ENCODE assay signal across 9 cellular contexts in the genomic region with DNA sequence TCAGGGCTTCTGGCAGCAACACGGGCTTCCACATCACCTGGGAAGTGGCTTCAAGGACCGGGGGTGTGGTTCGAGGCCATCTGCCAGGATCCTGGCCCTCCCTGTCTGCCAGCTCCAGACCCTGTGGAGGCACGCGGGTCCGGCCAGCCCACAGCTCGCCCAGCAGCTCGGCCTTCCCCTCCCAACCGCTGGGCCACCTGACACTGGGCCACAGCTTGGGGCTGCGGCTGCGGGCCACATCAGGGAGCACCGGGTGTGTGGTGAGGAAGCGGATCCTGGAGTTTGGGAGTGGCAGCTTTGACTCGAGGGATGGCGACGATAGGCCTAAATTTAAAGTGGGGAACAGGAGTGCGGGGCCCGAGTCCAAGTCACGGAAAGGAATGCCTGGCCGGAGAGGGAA. TPM values are rescaled to one million over a fixed set of nuclear protein-coding genes. Genes with fewer than 3 reads are reported as not detected.
A peak's percentile ranks its signal among the peaks of the same experiment; 100 is the strongest.
DNase-seq lines count a peak whose midpoint lies in the region; ATAC-seq and TF ChIP-seq lines count a peak whose summit lies in the region.
"Had no signal": no experiment of that assay in that cellular context is flagged by ENCODE, and none has a peak within 500 bp of the region (broad histone marks: within the 10 kb centered on the region; RNA-seq: fewer than 3 reads in every experiment).

No MANE protein-coding gene starts in this region.

- in situ Hi-C loops in brain microvascular endothelial cell (cut with HindIII; ENCODE audit: low pct_ligation_motif_present, low sequenced_read_pairs) = no loop called here

- peak overlapping the region; percentile 57 for H3K4me3 ChIP-seq in brain microvascular endothelial cell (ENCODE audit: low read depth, low read length)
- H3K4me3 ChIP-seq in kidney epithelial cell (ENCODE audit: low read depth, low read length) = peak overlapping the region; percentile 36
- H3K4me3 ChIP-seq in stomach = peak overlapping the region; percentile 46 to 56 (median 55)
- H3K4me3 ChIP-seq: A549 had no signal

- DNase-seq in NCI-H748 (lab: John Stamatoyannopoulos, UW; ENCODE audit: unreplicated experiment) (peak; percentile 25), NCI-H748 treated with DMSO at 0.1 percent for 48 hours (lab: John Stamatoyannopoulos, UW) (no peak), brain microvascular endothelial cell (no peak), kidney epithelial cell (ENCODE audit: low read depth) (no peak), stomach (no peak), HT-29 (ENCODE audit: low spot score) (no peak), NCI-H1436 treated with DMSO at 0.1 percent for 48 hours (lab: John Stamatoyannopoulos, UW) (no peak)

- H3K27ac ChIP-seq in brain microvascular endothelial cell (no peak overlapping the region), stomach (peak overlapping the region in 4 of 5 donors; percentile 52 to 73 (median 62))
- H3K27ac ChIP-seq: A549 had no signal

- intact Hi-C loops in stomach (cut with DNase I; ENCODE audit: low total_unique reads) = no loop called here

- H3K9me3 ChIP-seq in stomach = no peaks in the 10 kb centered on the region
- H3K9me3 ChIP-seq: A549 had no signal

- H3K27me3 ChIP-seq in brain microvascular endothelial cell (replicated peaks) = no peaks in the 10 kb centered on the region
- no peaks in the 10 kb centered on the region for H3K27me3 ChIP-seq in kidney epithelial cell (ENCODE audit: control insufficient read depth, insufficient read depth, low read length)
- H3K27me3 ChIP-seq in stomach = peaks cover 0 to 23% (median 8%) of the 10 kb centered on the region in 3 donors

- 19 to 38% (median 23%) methylated on average over 13 to 20 of the region's 20 CpGs for WGBS in stomach, 5 donors

- ATAC-seq in GM18502 (IDR thresholded peaks at IDR 0.05; ENCODE audit: poor library complexity, unreplicated experiment) = no peak
- ATAC-seq: A549 had no signal

- no peaks in the 10 kb centered on the region for H3K36me3 ChIP-seq in brain microvascular endothelial cell (replicated peaks)
- no peaks in the 10 kb centered on the region for H3K36me3 ChIP-seq in kidney epithelial cell (ENCODE audit: control insufficient read depth, insufficient read depth, low read length)
- H3K36me3 ChIP-seq in stomach = no peaks in the 10 kb centered on the region

- peaks cover 28 to 37% (median 32%) of the 10 kb centered on the region in 4 donors for H3K4me1 ChIP-seq in stomach
- H3K4me1 ChIP-seq: A549 had no signal

- TF ChIP-seq CTCF in brain microvascular endothelial cell (IDR thresholded peaks at IDR 0.05; ENCODE audit: low read depth, low read length, missing control alignments) (no peak), kidney epithelial cell (IDR thresholded peaks at IDR 0.05; ENCODE audit: insufficient read depth, low read length, poor library complexity, severe bottlenecking) (no peak), stomach (IDR thresholded peaks at IDR 0.05) (no peak)

- no peak for TF ChIP-seq EP300 in stomach (IDR thresholded peaks at IDR 0.05)

- TF ChIP-seq POLR2A in stomach (IDR thresholded peaks at IDR 0.05) = no peak

RNA-seq across cellular contexts. Expression of a gene that starts 6.9 kb away (rescaled TPM):
- total RNA-seq in kidney epithelial cell = 3.0 and 4.3 TPM in 2 replicates
- total RNA-seq in stomach = 1 to 10 TPM in 2 of 5 donors, not detected in 3; 2.7 to 3.5 TPM
- 1 to 10 TPM; 1.7 to 2.2 (median 2.1) TPM for polyA plus RNA-seq in stomach
- 3.2 and 3.9 TPM in 2 replicates for total RNA-seq in HT-29 (2014; rRNA removed; shearing (Covaris generic))

RNA-seq across cellular contexts. Expression of a gene that starts 7.1 kb away (rescaled TPM):
- 24.6 and 28.0 TPM in 2 replicates for total RNA-seq in kidney epithelial cell
- total RNA-seq in stomach = 1 to 10 TPM in 4 of 5 donors, not detected in 1; 3.5 to 9.8 (median 7.3) TPM
- polyA plus RNA-seq in stomach = 10 to 100 TPM; 10.5 to 12.8 (median 12.5) TPM
- 50.8 and 52.3 TPM in 2 replicates for total RNA-seq in HT-29 (2014; rRNA removed; shearing (Covaris generic))

RNA-seq across cellular contexts. Expression of a gene that starts 27.3 kb away (rescaled TPM):
- total RNA-seq in kidney epithelial cell (88.4 and 103 TPM in 2 replicates), stomach (100 to 1,000 TPM in 2 of 5 donors, 10 to 100 TPM in 3; 16.5 to 125 (median 27.4) TPM)
- polyA plus RNA-seq in stomach = 10 to 100 TPM; 10.8 to 27.3 (median 23.2) TPM
- total RNA-seq in HT-29 (2014; rRNA removed; shearing (Covaris generic)) = 115 and 128 TPM in 2 replicates

RNA-seq across cellular contexts. Expression of a gene that starts 34.4 kb away (rescaled TPM):
- total RNA-seq in kidney epithelial cell = 124 and 129 TPM in 2 replicates
- total RNA-seq in stomach = 100 to 1,000 TPM in 3 of 5 donors, 10 to 100 TPM in 2; 71.2 to 181 (median 122) TPM
- 10 to 100 TPM; 65.8 to 92.6 (median 83.5) TPM for polyA plus RNA-seq in stomach
- 48.7 and 52.5 TPM in 2 replicates for total RNA-seq in HT-29 (2014; rRNA removed; shearing (Covaris generic))

RNA-seq across cellular contexts. Expression of a gene that starts 40.4 kb away (rescaled TPM):
- total RNA-seq in kidney epithelial cell (20.6 and 31.3 TPM in 2 replicates), stomach (10 to 100 TPM in 2 of 5 donors, 1 to 10 TPM in 2, not detected in 1; 4.7 to 44.5 (median 11.1) TPM)
- 10 to 100 TPM; 32.2 to 52.2 (median 51.9) TPM for polyA plus RNA-seq in stomach
- total RNA-seq in HT-29 (2014; rRNA removed; shearing (Covaris generic)) = 26.0 and 34.6 TPM in 2 replicates
